ENCODE assay signal across 8 cellular contexts in genomic region chr19:13024126-13024957, GRCh38. TPM values are rescaled to one million over a fixed set of nuclear protein-coding genes. Genes with fewer than 3 reads are reported as not detected.
DNase-seq lines count a peak whose midpoint lies in the region; ATAC-seq, FAIRE-seq and TF ChIP-seq lines count a peak whose summit lies in the region.

No MANE protein-coding gene starts in this region.

- H3K4me1 ChIP-seq in heart left ventricle (peaks cover 4 to 97% (median 79%) of the 10 kb centered on the region in 12 donors), lower lobe of right lung (peaks cover 95% of the 10 kb centered on the region), vagina (peaks cover 87% of the 10 kb centered on the region)

- no peak for DNase-seq in heart left ventricle
- DNase-seq in Right ventricle myocardium superior = no peak
- peak; percentile 67 for DNase-seq in astrocyte of the hippocampus (ENCODE audit: low read depth, low spot score)
- DNase-seq in lower lobe of right lung = peak; percentile 47
- no peak for DNase-seq in vagina (ENCODE audit: extremely low spot score in 2 of 2)
- no peak for DNase-seq in NCI-H345 (lab: John Stamatoyannopoulos, UW)
- no peak for DNase-seq in frontal cortex (ENCODE audit: low spot score in 2 of 2)

- intact Hi-C loops in heart left ventricle (cut with DNase I) (loop anchor here in 5 of 10 donors (5.0 kb wide), 1 partner anchor 38 kb away; no protein-coding TSS in a partner anchor), Right ventricle myocardium superior (cut with DNase I) (no loop called here), lower lobe of right lung (cut with DNase I) (no loop called here), vagina (cut with DNase I) (no loop called here)

- H3K9me3 ChIP-seq in heart left ventricle (no peaks in the 10 kb centered on the region), lower lobe of right lung (no peaks in the 10 kb centered on the region), vagina (no peaks in the 10 kb centered on the region)

- WGBS in heart left ventricle, 4 donors = 28 to 49% (median 37%) methylated on average over 37 of the region's 37 CpGs

- H3K27ac ChIP-seq in heart left ventricle = peak overlapping the region in 11 of 12 donors; percentile 60 to 97 (median 92)
- H3K27ac ChIP-seq in lower lobe of right lung = peak overlapping the region; percentile 87
- peak overlapping the region; percentile 99 for H3K27ac ChIP-seq in vagina

- peak overlapping the region in 11 of 12 donors; percentile 11 to 64 (median 50) for H3K4me3 ChIP-seq in heart left ventricle
- H3K4me3 ChIP-seq in lower lobe of right lung = peak overlapping the region; percentile 55
- peak overlapping the region; percentile 49 to 58 for H3K4me3 ChIP-seq in vagina

- ATAC-seq in heart left ventricle (peak in 1 of 4 donors; percentile 1), Right ventricle myocardium superior (ENCODE audit: poor library complexity) (no peak), lower lobe of right lung (peak in 1 of 2 donors; percentile 5), GM21717 (IDR thresholded peaks at IDR 0.05; ENCODE audit: unreplicated experiment) (no peak)

- FAIRE-seq in frontal cortex (lab: Jason Lieb, UNC) = no peak

- TF ChIP-seq POLR2A in heart left ventricle (IDR thresholded peaks at IDR 0.05) (no peak), vagina (IDR thresholded peaks at IDR 0.05) (no peak)

- H3K27me3 ChIP-seq in heart left ventricle (peaks cover 0 to 11% (median 0%) of the 10 kb centered on the region in 9 donors), lower lobe of right lung (ENCODE audit: low read depth) (no peaks in the 10 kb centered on the region), vagina (no peaks in the 10 kb centered on the region)

- no peak for TF ChIP-seq CTCF in heart left ventricle (IDR thresholded peaks at IDR 0.05)
- no peak for TF ChIP-seq CTCF in lower lobe of right lung (IDR thresholded peaks at IDR 0.05)
- no peak for TF ChIP-seq CTCF in vagina (IDR thresholded peaks at IDR 0.05)

- H3K36me3 ChIP-seq in heart left ventricle (peaks cover 0 to 27% (median 7%) of the 10 kb centered on the region in 9 donors), lower lobe of right lung (no peaks in the 10 kb centered on the region), vagina (no peaks in the 10 kb centered on the region)

RNA-seq across cellular contexts. Expression of gene NFIX, which starts 29.1 kb away (rescaled TPM):
- total RNA-seq in heart left ventricle (100 to 1,000 TPM in 8 of 9 donors, 10 to 100 TPM in 1; 81.4 to 147 (median 122) TPM), Right ventricle myocardium superior (160 TPM), lower lobe of right lung (146 TPM), vagina (81.8 TPM), frontal cortex (41.6 TPM)
- 10 to 100 TPM; 42.1 to 55.2 TPM for polyA plus RNA-seq in heart left ventricle

RNA-seq across cellular contexts. Expression of gene DAND5, which starts 55.0 kb away (rescaled TPM):
- total RNA-seq in heart left ventricle (10 to 100 TPM in 4 of 9 donors, 1 to 10 TPM in 5; 2.9 to 13.6 (median 9.0) TPM), Right ventricle myocardium superior (9.1 TPM), lower lobe of right lung (0.32 TPM), vagina (not detected), frontal cortex (under 0.01 TPM)
- 1 to 10 TPM; 1.4 to 4.7 TPM for polyA plus RNA-seq in heart left ventricle

Comparison
In these comparisons a context has a peak if more than half of its experiments do, and no peak if none do; other contexts are left out.
1. DNase-seq: peak in astrocyte of the hippocampus (single experiment) and lower lobe of right lung (single experiment); none in heart left ventricle (0 of 5), Right ventricle myocardium superior (single experiment), vagina (0 of 2), NCI-H345 (single experiment) and frontal cortex (0 of 2).
2. Peak in every context shown above with its lines, with median percentiles within 50 percentile points of each other: H3K27ac ChIP-seq and H3K4me3 ChIP-seq.